ENCODE assay signal across 26 cellular contexts in the genomic region with DNA sequence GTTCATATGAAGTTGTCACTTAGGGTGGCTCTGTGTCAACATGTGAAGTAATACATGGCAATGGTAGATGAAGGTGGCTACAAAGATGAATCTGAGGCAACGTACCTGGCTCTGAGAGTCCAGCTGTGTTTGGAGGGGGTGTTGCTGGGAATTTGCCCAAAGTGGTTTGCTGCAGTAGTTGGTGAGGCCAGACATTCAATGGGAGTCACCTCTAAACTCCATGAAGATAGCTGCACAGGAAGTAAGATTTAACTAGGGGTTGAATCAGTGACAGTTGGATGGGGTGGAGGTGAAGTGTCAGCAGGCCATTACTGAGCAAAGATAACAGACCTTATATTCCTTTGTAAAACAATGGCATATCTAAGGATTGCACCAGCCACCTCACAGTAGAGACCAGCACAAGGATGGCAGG.
"Had no signal": no experiment of that assay in that cellular context is flagged by ENCODE, and none has a peak within 500 bp of the region (broad histone marks: within the 10 kb centered on the region; RNA-seq: fewer than 3 reads in every experiment).

No MANE protein-coding gene starts in this region.

- H3K9me3 Mint-ChIP-seq: activated naive CD4-positive, alpha-beta T cell treated with anti-CD3 and anti-CD28 coated beads, Interleukin-2, amount 50 U/mL, for 24 hours; activated naive CD8-positive, alpha-beta T cell treated with anti-CD3 and anti-CD28 coated beads, Interleukin-2, amount 50 U/mL, for 24 hours; activated T-helper 17 cell treated with anti-CD3 and anti-CD28 coated beads, Interleukin-2, amount 50 U/mL, for 72 hours; natural killer cell; neural progenitor cell; stimulated activated effector memory CD8-positive, alpha-beta T cell treated with anti-CD3 and anti-CD28 coated beads, Interleukin-12 subunit alpha, Interleukin-12 subunit beta, amount 100 ng/mL, for 72 hours had no signal

- H3K9ac ChIP-seq: neural progenitor cell, parathyroid adenoma had no signal

- H3K27ac ChIP-seq: esophagus squamous epithelium, left lung, lower lobe of right lung, neural progenitor cell, parathyroid adenoma, psoas muscle, sigmoid colon, suprapubic skin, tibial artery, upper lobe of right lung had no signal

- H3K4me1 ChIP-seq: esophagus squamous epithelium, left lung, lower lobe of right lung, neural progenitor cell, parathyroid adenoma, psoas muscle, sigmoid colon, suprapubic skin, tibial artery, upper lobe of right lung had no signal

- H2AFZ ChIP-seq: neural progenitor cell, parathyroid adenoma had no signal

- H3K36me3 Mint-ChIP-seq: natural killer cell had no signal

- ATAC-seq: activated naive CD8-positive, alpha-beta T cell treated with anti-CD3 and anti-CD28 coated beads, Interleukin-2, amount 50 U/mL, for 24 hours; activated T-helper 17 cell treated with anti-CD3 and anti-CD28 coated beads, Interleukin-2, amount 50 U/mL, for 72 hours; left lung; lower lobe of right lung; natural killer cell; psoas muscle; stimulated activated effector memory CD8-positive, alpha-beta T cell treated with anti-CD3 and anti-CD28 coated beads, Interleukin-12 subunit alpha, Interleukin-12 subunit beta, amount 100 ng/mL, for 72 hours; upper lobe of right lung had no signal

- H3K4me2 ChIP-seq: neural progenitor cell had no signal

- H3K4me3 ChIP-seq: esophagus squamous epithelium, left lung, lower lobe of right lung, neural progenitor cell, psoas muscle, sigmoid colon, suprapubic skin, tibial artery, upper lobe of right lung had no signal

- H3K9me3 ChIP-seq: esophagus squamous epithelium, left lung, lower lobe of right lung, psoas muscle, suprapubic skin, tibial artery, upper lobe of right lung had no signal

- DNase-seq: activated CD4-positive, alpha-beta T cell treated with anti-CD3 and anti-CD28 coated beads for 4 hours; activated CD4-positive, alpha-beta T cell treated with anti-CD3 and anti-CD28 coated beads, Interleukin-2, amount 50 U/mL, for 4 hours; activated CD4-positive, CD25-positive, alpha-beta regulatory T cell; activated naive CD8-positive, alpha-beta T cell treated with anti-CD3 and anti-CD28 coated beads, Interleukin-2, amount 50 U/mL, for 24 hours; amygdala; caudate nucleus; esophagus squamous epithelium; foreskin melanocyte; left lung; lower lobe of right lung; mesenchymal stem cell; natural killer cell; occipital lobe; psoas muscle; sigmoid colon; small intestine; stimulated activated CD4-positive, alpha-beta T cell treated with anti-CD3 and anti-CD28 coated beads, Interleukin-4, amount 100 ng/mL, for 24 hours; T-helper 9 cell; tibial artery; upper lobe of right lung had no signal

- H3K4me3 Mint-ChIP-seq: activated naive CD4-positive, alpha-beta T cell treated with anti-CD3 and anti-CD28 coated beads, Interleukin-2, amount 50 U/mL, for 24 hours; activated naive CD8-positive, alpha-beta T cell treated with anti-CD3 and anti-CD28 coated beads, Interleukin-2, amount 50 U/mL, for 24 hours; activated T-helper 17 cell treated with anti-CD3 and anti-CD28 coated beads, Interleukin-2, amount 50 U/mL, for 72 hours; natural killer cell; neural progenitor cell; stimulated activated effector memory CD8-positive, alpha-beta T cell treated with anti-CD3 and anti-CD28 coated beads, Interleukin-12 subunit alpha, Interleukin-12 subunit beta, amount 100 ng/mL, for 72 hours had no signal

- H3K27me3 ChIP-seq: esophagus squamous epithelium, left lung, neural progenitor cell, sigmoid colon, suprapubic skin, tibial artery, upper lobe of right lung had no signal

- H3K27ac Mint-ChIP-seq: activated naive CD4-positive, alpha-beta T cell treated with anti-CD3 and anti-CD28 coated beads, Interleukin-2, amount 50 U/mL, for 24 hours; activated naive CD8-positive, alpha-beta T cell treated with anti-CD3 and anti-CD28 coated beads, Interleukin-2, amount 50 U/mL, for 24 hours; activated T-helper 17 cell treated with anti-CD3 and anti-CD28 coated beads, Interleukin-2, amount 50 U/mL, for 72 hours; natural killer cell; neural progenitor cell; stimulated activated effector memory CD8-positive, alpha-beta T cell treated with anti-CD3 and anti-CD28 coated beads, Interleukin-12 subunit alpha, Interleukin-12 subunit beta, amount 100 ng/mL, for 72 hours had no signal

- H3K27me3 Mint-ChIP-seq: activated naive CD4-positive, alpha-beta T cell treated with anti-CD3 and anti-CD28 coated beads, Interleukin-2, amount 50 U/mL, for 24 hours; activated naive CD8-positive, alpha-beta T cell treated with anti-CD3 and anti-CD28 coated beads, Interleukin-2, amount 50 U/mL, for 24 hours; activated T-helper 17 cell treated with anti-CD3 and anti-CD28 coated beads, Interleukin-2, amount 50 U/mL, for 72 hours had no signal

- H3K36me3 ChIP-seq: lower lobe of right lung, neural progenitor cell, upper lobe of right lung had no signal

- H3K79me2 ChIP-seq: parathyroid adenoma had no signal

- H3K4me1 Mint-ChIP-seq: activated naive CD4-positive, alpha-beta T cell treated with anti-CD3 and anti-CD28 coated beads, Interleukin-2, amount 50 U/mL, for 24 hours; activated T-helper 17 cell treated with anti-CD3 and anti-CD28 coated beads, Interleukin-2, amount 50 U/mL, for 72 hours; natural killer cell; neural progenitor cell; stimulated activated effector memory CD8-positive, alpha-beta T cell treated with anti-CD3 and anti-CD28 coated beads, Interleukin-12 subunit alpha, Interleukin-12 subunit beta, amount 100 ng/mL, for 72 hours had no signal
